Comparison of ENCODE assay signal across 11 cellular contexts in genomic region chr11:128759597-128759996, GRCh38.
DNase-seq lines count a peak whose midpoint lies in the region; ATAC-seq, FAIRE-seq and TF ChIP-seq lines count a peak whose summit lies in the region.
"Had no signal": no experiment of that assay in that cellular context is flagged by ENCODE, and none has a peak within 500 bp of the region (broad histone marks: within the 10 kb centered on the region; RNA-seq: fewer than 3 reads in every experiment).

No MANE protein-coding gene starts in this region.

- CTCF ChIA-PET in AG04450 (lab: Charles Lee), result interaction anchor here (0.6 to 1.3 kb wide), 4 partner anchors 15 to 728 kb away, joined by 3 read pairs; no protein-coding TSS in a partner anchor

- H3K27ac Mint-ChIP-seq in activated naive CD8-positive, alpha-beta T cell, result peak overlapping the region; percentile 67

- H3K4me1 Mint-ChIP-seq in activated naive CD8-positive, alpha-beta T cell (ENCODE audit: low read depth), result peaks cover 61% of the 10 kb centered on the region

- TF ChIP-seq POLR2A in GM12891 (IDR thresholded peaks at IDR 0.05; ENCODE audit: low read depth, low read length), result no peak

- H3K27me3 ChIP-seq in AG04450 (ENCODE audit: control insufficient read depth, insufficient read depth, low read length), result no peaks in the 10 kb centered on the region

- no peaks in the 10 kb centered on the region for H3K27me3 Mint-ChIP-seq in activated naive CD8-positive, alpha-beta T cell

- peaks cover 7% of the 10 kb centered on the region for H3K36me3 Mint-ChIP-seq in activated naive CD8-positive, alpha-beta T cell

- POLR2A ChIA-PET in AG04450 (lab: Yijun Ruan, JAX), result interaction anchor here (0.6 kb wide), 1 partner anchor 16 kb away, joined by 3 read pairs; no protein-coding TSS in a partner anchor

- DNase-seq in AG04450 (ENCODE audit: low read depth, low spot score) (peak; percentile 41), GM04503 (ENCODE audit: low read depth) (peak; percentile 71), iris pigment epithelial cell (ENCODE audit: low read depth) (peak; percentile 77), GM12891 (ENCODE audit: insufficient read length, low spot score) (no peak), SHP77 treated with DMSO at 0.1 percent for 48 hours (lab: John Stamatoyannopoulos, UW) (no peak)

- no peaks in the 10 kb centered on the region for H3K9me3 Mint-ChIP-seq in activated naive CD8-positive, alpha-beta T cell (ENCODE audit: low read depth)

- no peak for TF ChIP-seq CTCF in AG04450 (IDR thresholded peaks at IDR 0.05; ENCODE audit: low read depth, low read length)

- H3K4me3 Mint-ChIP-seq in activated naive CD8-positive, alpha-beta T cell, result peak overlapping the region; percentile 8
- H3K4me3 Mint-ChIP-seq: neural crest cell had no signal

- no peaks in the 10 kb centered on the region for H3K9me3 ChIP-seq in AG04450 (ENCODE audit: control insufficient read depth, insufficient read depth, low read length)

- H3K27ac ChIP-seq in AG04450 (ENCODE audit: low read depth, low read length), result peak overlapping the region; percentile 61

- no peak for ATAC-seq in HG02973 (IDR thresholded peaks at IDR 0.05; ENCODE audit: unreplicated experiment)
- no peak for ATAC-seq in GM19351 (IDR thresholded peaks at IDR 0.05; ENCODE audit: unreplicated experiment)
- ATAC-seq: HCT116 had no signal

- FAIRE-seq in GM12891 (lab: Jason Lieb, UNC), result no peak
- FAIRE-seq: islet of Langerhans had no signal

- no peak overlapping the region for H3K4me3 ChIP-seq in AG04450 (ENCODE audit: low read depth, low read length)

TF ChIP-seq in GM12891, 5 proteins besides CTCF, POLR2A, EP300 and RAD21:
- TF ChIP-seq SPI1 (IDR thresholded peaks at IDR 0.05; ENCODE audit: low read depth, low read length) (no peak), POU2F2 (IDR thresholded peaks at IDR 0.05; ENCODE audit: low read depth, low read length) (no peak), POLR2AphosphoS5 (IDR thresholded peaks at IDR 0.05; ENCODE audit: low read depth, low read length) (no peak), TAF1 (IDR thresholded peaks at IDR 0.05; ENCODE audit: low read depth, low read length) (no peak), PAX5 (IDR thresholded peaks at IDR 0.05; ENCODE audit: insufficient read depth, low read length, severe bottlenecking) (no peak)

Comparison
In these comparisons a context has a peak if more than half of its experiments do, and no peak if none do; other contexts are left out.
1. DNase-seq: peak in AG04450 (single experiment), GM04503 (single experiment) and iris pigment epithelial cell (single experiment); none in GM12891 (single experiment) and SHP77 treated with DMSO at 0.1 percent for 48 hours (single experiment).